Comparison of ENCODE assay signal across 27 cellular contexts in the genomic region with DNA sequence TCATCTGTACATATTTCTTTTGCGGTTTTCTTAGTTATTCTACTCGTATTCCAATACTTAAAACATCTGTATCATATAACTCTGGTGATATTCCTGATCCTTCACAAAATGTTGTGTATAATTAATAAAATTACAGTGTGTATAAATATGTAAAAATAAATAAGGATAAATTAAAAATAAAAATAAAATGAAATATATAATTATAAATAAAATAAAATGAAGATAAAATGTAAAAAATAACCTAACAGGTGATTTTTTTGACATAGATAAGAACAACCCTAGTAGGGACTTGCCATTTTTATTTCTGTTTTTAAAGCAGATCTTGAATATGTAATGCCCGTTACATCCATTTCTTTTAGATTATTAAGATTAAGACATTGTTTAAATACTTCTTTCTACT.
"Had no signal": no experiment of that assay in that cellular context is flagged by ENCODE, and none has a peak within 500 bp of the region (broad histone marks: within the 10 kb centered on the region; RNA-seq: fewer than 3 reads in every experiment).

No MANE protein-coding gene starts in this region.

- H3K36me3 Mint-ChIP-seq: natural killer cell treated with Interleukin-12 subunit alpha and Interleukin-12 subunit beta and Interleukin-15 and Interleukin-18, amount 100 ng/mL, for 72 hours; stimulated activated naive B cell treated with anti-CD40 and anti-IgM and Interleukin-4, amounts not matched to agents 10 μg/mL and 1 μg/mL and 100 μg/mL, for 72 hours had no signal

- FAIRE-seq: islet of Langerhans had no signal

- H3K27me3 ChIP-seq: ovary, right atrium auricular region, right lobe of liver, stomach, testis, thyroid gland, transverse colon, upper lobe of left lung, vagina had no signal

- H3K27me3 Mint-ChIP-seq: naive thymus-derived CD4-positive, alpha-beta T cell; natural killer cell treated with Interleukin-12 subunit alpha and Interleukin-12 subunit beta and Interleukin-15 and Interleukin-18, amount 100 ng/mL, for 72 hours; progenitor cell of endocrine pancreas; stimulated activated naive B cell treated with anti-CD40 and anti-IgM and Interleukin-4, amounts not matched to agents 10 μg/mL and 1 μg/mL and 100 μg/mL, for 72 hours had no signal

- H3K27ac ChIP-seq: left ventricle myocardium inferior, ovary, right atrium auricular region, stomach, testis, thyroid gland, transverse colon, upper lobe of left lung, vagina had no signal

- H3K4me3 ChIP-seq: left ventricle myocardium inferior, lung, mucosa of descending colon, ovary, right atrium auricular region, right lobe of liver, smooth muscle cell, stomach, testis, thyroid gland, transverse colon, upper lobe of left lung, vagina had no signal

- H3K27ac Mint-ChIP-seq: immature natural killer cell; naive thymus-derived CD4-positive, alpha-beta T cell; natural killer cell treated with Interleukin-12 subunit alpha and Interleukin-12 subunit beta and Interleukin-15 and Interleukin-18, amount 100 ng/mL, for 72 hours; progenitor cell of endocrine pancreas; stimulated activated naive B cell treated with anti-CD40 and anti-IgM and Interleukin-4, amounts not matched to agents 10 μg/mL and 1 μg/mL and 100 μg/mL, for 72 hours had no signal

- DNase-seq: hippocampal formation; immature natural killer cell; left ventricle myocardium inferior; mesendoderm; midbrain; mucosa of descending colon; naive thymus-derived CD4-positive, alpha-beta T cell; ovary; right lobe of liver; stimulated activated CD4-positive, alpha-beta T cell treated with anti-CD3 and anti-CD28 coated beads, Interleukin-1b, Interleukin-23, amount 100 ng/mL, for 48 hours; stimulated activated CD4-positive, alpha-beta T cell treated with anti-CD3 and anti-CD28 coated beads, Interleukin-2, amount 100 ng/mL, for 48 hours; stimulated activated CD4-positive, alpha-beta T cell treated with anti-CD3 and anti-CD28 coated beads, Interleukin-4, amount 100 ng/mL, for 4 hours; stimulated activated CD8-positive, alpha-beta memory T cell treated with anti-CD3 and anti-CD28 coated beads, Interleukin-4, amount 100 ng/mL, for 48 hours; stimulated activated naive B cell treated with anti-CD40 and anti-IgM and Interleukin-4, amounts not matched to agents 10 μg/mL and 1 μg/mL and 100 μg/mL, for 72 hours; stimulated activated naive CD8-positive, alpha-beta T cell treated with anti-CD3 and anti-CD28 coated beads, Interleukin-15, Interleukin-2, amounts not matched to agents 100 U/mL and 50 U/mL, for 24 hours; stomach; testis; thyroid gland; transverse colon; upper lobe of left lung had no signal

- H3K4me3 Mint-ChIP-seq: immature natural killer cell; naive thymus-derived CD4-positive, alpha-beta T cell; natural killer cell treated with Interleukin-12 subunit alpha and Interleukin-12 subunit beta and Interleukin-15 and Interleukin-18, amount 100 ng/mL, for 72 hours; stimulated activated naive B cell treated with anti-CD40 and anti-IgM and Interleukin-4, amounts not matched to agents 10 μg/mL and 1 μg/mL and 100 μg/mL, for 72 hours had no signal

- ATAC-seq: mucosa of descending colon; naive thymus-derived CD4-positive, alpha-beta T cell; natural killer cell treated with Interleukin-12 subunit alpha and Interleukin-12 subunit beta and Interleukin-15 and Interleukin-18, amount 100 ng/mL, for 72 hours; right lobe of liver; stimulated activated naive B cell treated with anti-CD40 and anti-IgM and Interleukin-4, amounts not matched to agents 10 μg/mL and 1 μg/mL and 100 μg/mL, for 72 hours; stimulated activated naive CD8-positive, alpha-beta T cell treated with anti-CD3 and anti-CD28 coated beads, Interleukin-15, Interleukin-2, amounts not matched to agents 100 U/mL and 50 U/mL, for 24 hours had no signal

- H3K4me1 ChIP-seq: testis, thyroid gland had no signal

- H3K9me3 Mint-ChIP-seq: immature natural killer cell; naive thymus-derived CD4-positive, alpha-beta T cell; natural killer cell treated with Interleukin-12 subunit alpha and Interleukin-12 subunit beta and Interleukin-15 and Interleukin-18, amount 100 ng/mL, for 72 hours; stimulated activated naive B cell treated with anti-CD40 and anti-IgM and Interleukin-4, amounts not matched to agents 10 μg/mL and 1 μg/mL and 100 μg/mL, for 72 hours had no signal

- H3K9me3 ChIP-seq: left ventricle myocardium inferior, mucosa of descending colon, ovary, right atrium auricular region, right lobe of liver, stomach, testis, thyroid gland, transverse colon, upper lobe of left lung, vagina had no signal

- H3K36me3 ChIP-seq: left ventricle myocardium inferior, ovary, right atrium auricular region, right lobe of liver, stomach, thyroid gland, transverse colon, upper lobe of left lung, vagina had no signal
